ENCODE assay signal across 17 cellular contexts in the genomic region with DNA sequence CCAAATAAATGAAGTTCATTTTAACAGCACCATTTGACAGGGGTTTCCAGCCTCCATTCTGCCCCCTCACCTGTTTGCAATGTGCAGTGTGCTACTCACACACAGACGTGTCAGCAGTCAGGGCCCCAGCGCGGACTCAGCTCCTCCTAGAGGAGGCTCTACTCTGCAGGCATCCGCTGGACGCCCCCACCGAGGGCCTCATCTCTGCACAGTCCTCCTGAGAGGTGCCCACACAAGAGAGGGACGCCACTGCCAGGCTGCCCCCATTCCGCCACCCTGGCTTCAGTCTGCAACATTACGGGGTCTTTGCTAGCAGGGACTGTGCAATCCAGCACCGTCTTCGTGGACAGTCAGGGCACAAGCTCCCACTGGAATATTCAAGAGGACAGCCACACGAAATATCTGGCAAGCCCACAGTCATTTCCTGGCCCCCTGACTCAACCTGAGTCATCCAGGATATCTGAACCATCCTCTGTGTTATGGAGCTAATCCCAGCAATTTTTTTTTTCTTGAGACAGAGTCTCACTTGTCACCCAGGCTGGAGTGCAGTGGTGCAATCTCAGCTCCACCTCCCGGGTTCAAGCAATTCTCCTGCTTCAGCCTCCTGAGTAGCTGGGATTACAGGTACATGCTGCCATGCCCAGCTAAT.
DNase-seq lines count a peak whose midpoint lies in the region; ATAC-seq, FAIRE-seq and TF ChIP-seq lines count a peak whose summit lies in the region.
"Had no signal": no experiment of that assay in that cellular context is flagged by ENCODE, and none has a peak within 500 bp of the region (broad histone marks: within the 10 kb centered on the region; RNA-seq: fewer than 3 reads in every experiment).

No MANE protein-coding gene starts in this region.

- TF ChIP-seq CTCF in A549 (IDR thresholded peaks at IDR 0.05): no peak
- TF ChIP-seq CTCF in HEK293 (tag by site-specific recombination; IDR thresholded peaks at IDR 0.05): no peak
- TF ChIP-seq CTCF in CD14-positive monocyte (IDR thresholded peaks at IDR 0.05): no peak

- POLR2A ChIA-PET in A549 (lab: Yijun Ruan, JAX): no interaction called here
- POLR2A ChIA-PET in HEK293 (lab: Yijun Ruan, JAX): no interaction called here

- CTCF ChIA-PET in A549 (lab: Yijun Ruan, JAX): no interaction called here
- CTCF ChIA-PET in HEK293 (lab: Yijun Ruan, JAX): no interaction called here

- no peak overlapping the region for H3K4me2 ChIP-seq in A549

- 19% methylated on average over 13 of the region's 13 CpGs for WGBS in A549 (ENCODE audit: missing lambda C conversion rate)

- peak; percentile 54 to 61; a peak in 2 of 6 replicates for ATAC-seq in A549
- no peak for ATAC-seq in activated naive CD4-positive, alpha-beta T cell treated with anti-CD3 and anti-CD28 coated beads, Interleukin-2, amount 50 U/mL, for 72 hours
- no peak for ATAC-seq in GM18505 (IDR thresholded peaks at IDR 0.05; ENCODE audit: unreplicated experiment)

- no peak for TF ChIP-seq POLR2A in A549 (IDR thresholded peaks at IDR 0.05; ENCODE audit: low read length)
- TF ChIP-seq POLR2A in GM18505 (IDR thresholded peaks at IDR 0.05; ENCODE audit: borderline replicate concordance, extremely low read depth, insufficient read depth, insufficient read length): no peak

- no peaks in the 10 kb centered on the region for H3K4me1 Mint-ChIP-seq in CD14-positive monocyte

- TF ChIP-seq RAD21 in A549 (conservative IDR thresholded peaks at IDR 0.05 in 1 of 2, IDR thresholded peaks at IDR 0.05 in 1 of 2): no peak

- DNase-seq in A549 (ENCODE audit: low read depth in 1 of 2, low spot score in 1 of 2) (peak in 1 of 2 experiments; percentile 16), T1000 (lab: John Stamatoyannopoulos, UW) (peak; percentile 54), foreskin melanocyte (peak; percentile 54), CD14-positive monocyte (ENCODE audit: low spot score) (no peak), NAMALWA (ENCODE audit: low spot score) (no peak)
- DNase-seq in activated naive CD4-positive, alpha-beta T cell treated with anti-CD3 and anti-CD28 coated beads, Interleukin-2, amount 50 U/mL, for 72 hours (ENCODE audit: low spot score in 2 of 2): no peak
- DNase-seq: activated CD4-positive, alpha-beta T cell treated with anti-CD3 and anti-CD28 coated beads, Interleukin-2, amount 50 U/mL, for 48 hours; caudate nucleus; mesendoderm; occipital lobe; T-helper 9 cell; thyroid gland had no signal

- H3K36me3 ChIP-seq in HEK293 (ENCODE audit: control insufficient read depth in 2 of 2, insufficient read depth in 1 of 2, low read length in 2 of 2): no peaks in the 10 kb centered on the region
- H3K36me3 ChIP-seq: HAP-1, thyroid gland had no signal

- intact Hi-C loops in CD14-positive monocyte (cut with micrococcal nuclease): no loop called here

- H3K4me3 ChIP-seq in A549 (no peak overlapping the region), HEK293 (ENCODE audit: low read depth, low read length) (no peak overlapping the region)
- H3K4me3 ChIP-seq: HAP-1, thyroid gland had no signal

- no peak for FAIRE-seq in A549 (lab: Jason Lieb, UNC)
- FAIRE-seq: endothelial cell of umbilical vein had no signal

- H3K9me3 ChIP-seq in A549 (peaks cover 14% of the 10 kb centered on the region; the same call in 2 of the 3 replicates), HEK293 (ENCODE audit: control insufficient read depth, insufficient read depth, low read depth, low read length) (no peaks in the 10 kb centered on the region)
- H3K9me3 ChIP-seq: HAP-1, thyroid gland had no signal

- H3K27ac ChIP-seq in A549 (no peak overlapping the region), HEK293 (ENCODE audit: extremely low read depth, low read depth, low read length) (no peak overlapping the region)
- H3K27ac ChIP-seq: HL-60, thyroid gland had no signal

- peaks cover 2 to 3% of the 10 kb centered on the region in 2 donors for H3K9me3 Mint-ChIP-seq in activated naive CD4-positive, alpha-beta T cell treated with anti-CD3 and anti-CD28 coated beads, Interleukin-2, amount 50 U/mL, for 72 hours
- peaks cover 13 to 37% (median 31%) of the 10 kb centered on the region in 7 donors for H3K9me3 Mint-ChIP-seq in CD14-positive monocyte

- H3K27ac Mint-ChIP-seq in activated naive CD4-positive, alpha-beta T cell treated with anti-CD3 and anti-CD28 coated beads, Interleukin-2, amount 50 U/mL, for 72 hours: no peak overlapping the region
- peak overlapping the region in 1 of 7 donors; percentile 26 for H3K27ac Mint-ChIP-seq in CD14-positive monocyte

- peaks cover 0 to 2% (median 0%) of the 10 kb centered on the region in 3 donors for H3K27me3 Mint-ChIP-seq in CD14-positive monocyte (ENCODE audit: low read depth in 3 of 3)

- no peak overlapping the region for H3K4me3 Mint-ChIP-seq in CD14-positive monocyte

- H3K36me3 Mint-ChIP-seq in activated naive CD4-positive, alpha-beta T cell treated with anti-CD3 and anti-CD28 coated beads, Interleukin-2, amount 50 U/mL, for 72 hours: peaks cover 0 to 3% of the 10 kb centered on the region in 2 donors
- H3K36me3 Mint-ChIP-seq in CD14-positive monocyte: no peaks in the 10 kb centered on the region

- H3K4me1 ChIP-seq in A549: no peaks in the 10 kb centered on the region
- no peaks in the 10 kb centered on the region for H3K4me1 ChIP-seq in HEK293 (ENCODE audit: control insufficient read depth, insufficient read depth, low read length)
- H3K4me1 ChIP-seq: HAP-1, thyroid gland had no signal

- no peak for TF ChIP-seq EP300 in A549 (IDR thresholded peaks at IDR 0.05)

TF ChIP-seq in A549, 52 proteins besides CTCF, POLR2A, EP300 and RAD21 (continues in another document):
- TF ChIP-seq PHF8 (IDR thresholded peaks at IDR 0.05; ENCODE audit: borderline replicate concordance, low read depth) (no peak), JUN (IDR thresholded peaks at IDR 0.05) (no peak), HES2 (IDR thresholded peaks at IDR 0.05) (no peak), BHLHE40 (IDR thresholded peaks at IDR 0.05; ENCODE audit: low read depth, low read length) (no peak), KDM5A (IDR thresholded peaks at IDR 0.05) (no peak), RCOR1 (IDR thresholded peaks at IDR 0.05; ENCODE audit: low read depth, low read length) (no peak), FOXS1 (CRISPR knock-in tag; IDR thresholded peaks at IDR 0.05) (no peak), RNF2 (IDR thresholded peaks at IDR 0.05; ENCODE audit: borderline replicate concordance, low read depth) (no peak), HMGXB4 (CRISPR knock-in tag; IDR thresholded peaks at IDR 0.05; ENCODE audit: borderline replicate concordance) (no peak)
- TF ChIP-seq, protein P1, sequence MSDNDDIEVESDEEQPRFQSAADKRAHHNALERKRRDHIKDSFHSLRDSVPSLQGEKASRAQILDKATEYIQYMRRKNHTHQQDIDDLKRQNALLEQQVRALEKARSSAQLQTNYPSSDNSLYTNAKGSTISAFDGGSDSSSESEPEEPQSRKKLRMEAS (IDR thresholded peaks at IDR 0.05): no peak

TF ChIP-seq in HEK293, 187 proteins besides CTCF, POLR2A, EP300 and RAD21:
- TF ChIP-seq ZNF335 (tag by site-specific recombination; conservative IDR thresholded peaks at IDR 0.05): 0 out of 2 replicates have a peak, but pooled peaks have one; percentile 25
- TF ChIP-seq ZNF768 (tag by site-specific recombination; IDR thresholded peaks at IDR 0.05): no peak

Comparison
In these comparisons a context has a peak if more than half of its experiments do, and no peak if none do; other contexts are left out.
1. ATAC-seq: peak in A549 (2 of 2); none in activated naive CD4-positive, alpha-beta T cell treated with anti-CD3 and anti-CD28 coated beads, Interleukin-2, amount 50 U/mL, for 72 hours (0 of 2) and GM18505 (single experiment).
2. DNase-seq: peak in T1000 (single experiment) and foreskin melanocyte (single experiment); none in activated naive CD4-positive, alpha-beta T cell treated with anti-CD3 and anti-CD28 coated beads, Interleukin-2, amount 50 U/mL, for 72 hours (0 of 2), CD14-positive monocyte (single experiment) and NAMALWA (single experiment).